8 cellular contexts compared by ENCODE assay signal in genomic region chr3:5186089-5186853, GRCh38. TPM values are rescaled to one million over a fixed set of nuclear protein-coding genes. Genes with fewer than 3 reads are reported as not detected.
DNase-seq lines count a peak whose midpoint lies in the region; TF ChIP-seq lines count a peak whose summit lies in the region.

No MANE protein-coding gene starts in this region.

- no peak overlapping the region for H3T11ph ChIP-seq in H9 (ENCODE audit: low read length)

- TF ChIP-seq POLR2A in suprapubic skin (IDR thresholded peaks at IDR 0.05) = no peak

- peaks cover 5% of the 10 kb centered on the region for H3K27me3 Mint-ChIP-seq in H9 (ENCODE audit: low read depth)

- H3K18ac ChIP-seq in H9 (ENCODE audit: insufficient read length, low read depth, low read length) = no peak overlapping the region

- H3K56ac ChIP-seq in H9 (ENCODE audit: insufficient read length, low read depth, low read length) = no peak overlapping the region

- peaks cover 5% of the 10 kb centered on the region; the same call in 1 of the 2 replicates for H3K79me2 ChIP-seq in H9 (ENCODE audit: insufficient read depth, low read length)

- H3K23me2 ChIP-seq in H9 (ENCODE audit: insufficient read length, low read depth, low read length, poor library complexity, severe bottlenecking) = peaks cover 10% of the 10 kb centered on the region

- no peak overlapping the region for H3K27ac Mint-ChIP-seq in H9

- peaks cover 24 to 33% of the 10 kb centered on the region in 2 experiments for H3K4me1 Mint-ChIP-seq in H9

- H3K27me3 ChIP-seq in H9 (ENCODE audit: insufficient read depth, low read length) (no peaks in the 10 kb centered on the region), suprapubic skin (no peaks in the 10 kb centered on the region)

- no peak overlapping the region for H4K91ac ChIP-seq in H9 (ENCODE audit: insufficient read length, low read depth, low read length)

- H3K9ac ChIP-seq in H9 (ENCODE audit: extremely low read depth, insufficient read length, low read length) = no peak overlapping the region

- peaks cover 5 to 9% (median 5%) of the 10 kb centered on the region in 3 experiments for H3K36me3 Mint-ChIP-seq in H9 (ENCODE audit: insufficient read depth in 1 of 3, low read depth in 3 of 3)

- H2AFZ ChIP-seq in H9 (ENCODE audit: low read length) = no peak overlapping the region

- no peaks in the 10 kb centered on the region for H4K20me1 ChIP-seq in H9 (ENCODE audit: control insufficient read depth, insufficient read depth, insufficient read length)

- no peak overlapping the region for H2BK5ac ChIP-seq in H9 (ENCODE audit: insufficient read length, low read length)

- H4K8ac ChIP-seq in H9 (replicated peaks; ENCODE audit: insufficient read length, low read depth, low read length) = no peak overlapping the region

- H3K4me1 ChIP-seq in H9 (ENCODE audit: insufficient read depth, low read length) (0 out of 2 replicates have a peak, but pooled peaks cover 6% of the 10 kb centered on the region), suprapubic skin (peaks cover 29% of the 10 kb centered on the region)

- H3K9me3 Mint-ChIP-seq in H9 = no peaks in the 10 kb centered on the region

- peaks cover 21% of the 10 kb centered on the region for H3K36me3 ChIP-seq in suprapubic skin

- H3K4ac ChIP-seq in H9 (ENCODE audit: low read depth, low read length) = no peak overlapping the region

- H3K23ac ChIP-seq in H9 (ENCODE audit: insufficient read length, low read depth, low read length) = no peak overlapping the region

- DNase-seq in GM12865 (ENCODE audit: low read depth) (peak; percentile 75), H9 (no peak), SIG-M5 treated with dmso at 0.1 percent for 504 hours (lab: John Stamatoyannopoulos, UW; ENCODE audit: unreplicated experiment) (peak; percentile 99), fibroblast of mammary gland (ENCODE audit: low read depth) (no peak), suprapubic skin (ENCODE audit: low spot score in 2 of 2) (no peak), activated gamma-delta T cell (lab: John Stamatoyannopoulos, UW) (no peak), NCI-H128 (lab: John Stamatoyannopoulos, UW; ENCODE audit: unreplicated experiment) (no peak), NCI-H510A (lab: John Stamatoyannopoulos, UW) (no peak)

- peak overlapping the region; percentile 96 for H3K4me2 ChIP-seq in H9 (ENCODE audit: insufficient read depth, insufficient read length, low read length)

- H2AK5ac ChIP-seq in H9 (ENCODE audit: insufficient read length, low read length) = no peak overlapping the region

- no peak overlapping the region for H3K14ac ChIP-seq in H9 (ENCODE audit: insufficient read depth, low read length)

- no peaks in the 10 kb centered on the region for H3K79me1 ChIP-seq in H9 (ENCODE audit: insufficient read depth, low read depth, low read length, poor library complexity, severe bottlenecking)

- H2BK120ac ChIP-seq in H9 (ENCODE audit: low read depth, low read length, poor library complexity, severe bottlenecking) = no peak overlapping the region

- H3K9me3 ChIP-seq in H9 (ENCODE audit: control insufficient read depth, low read depth, low read length) (no peaks in the 10 kb centered on the region), suprapubic skin (no peaks in the 10 kb centered on the region)

- H4K5ac ChIP-seq in H9 (ENCODE audit: insufficient read length, low read depth, low read length) = no peak overlapping the region

- no peak for TF ChIP-seq EP300 in suprapubic skin (IDR thresholded peaks at IDR 0.05)

- TF ChIP-seq CTCF in GM12865 (IDR thresholded peaks at IDR 0.05; ENCODE audit: insufficient read depth, low read depth, low read length, missing control alignments) (no peak), H9 (conservative IDR thresholded peaks at IDR 0.05) (no peak), fibroblast of mammary gland (conservative IDR thresholded peaks at IDR 0.05; ENCODE audit: control insufficient read depth, insufficient read depth, low read depth, low read length) (no peak), suprapubic skin (IDR thresholded peaks at IDR 0.05) (no peak)

- no peak overlapping the region for H2BK15ac ChIP-seq in H9 (ENCODE audit: low read depth, low read length)

- H3K27ac ChIP-seq in H9 (ENCODE audit: insufficient read length, low read depth, low read length) (no peak overlapping the region), suprapubic skin (no peak overlapping the region)

- H2BK12ac ChIP-seq in H9 (ENCODE audit: insufficient read length, low read depth, low read length) = no peak overlapping the region

- WGBS in H9 (ENCODE audit: extremely low coverage, insufficient read length, low lambda C conversion rate) = no CpG with 5 or more reads among the region's 6 CpGs
- 62% methylated on average over 6 of the region's 6 CpGs for WGBS in suprapubic skin

- H2BK20ac ChIP-seq in H9 (ENCODE audit: low read depth, low read length, poor library complexity, severe bottlenecking) = no peak overlapping the region

- H3K4me3 Mint-ChIP-seq in H9 = peak overlapping the region; percentile 88 to 90

- peak overlapping the region; percentile 94 for H3K4me3 ChIP-seq in GM12865 (ENCODE audit: low read depth, low read length)
- peak overlapping the region; percentile 61 for H3K4me3 ChIP-seq in fibroblast of mammary gland (ENCODE audit: control insufficient read depth, low read depth, low read length)
- H3K4me3 ChIP-seq in suprapubic skin = peak overlapping the region; percentile 74

RNA-seq across cellular contexts. Expression of gene EDEM1, which starts 1.2 kb away (rescaled TPM):
- total RNA-seq in H9 (2021) (11.6 and 11.7 TPM in 2 replicates), suprapubic skin (100 to 1,000 TPM in 1 of 4 donors, 10 to 100 TPM in 3; 48.1 to 127 (median 56.3) TPM)

Comparison
In these comparisons a context has a peak if more than half of its experiments do, and no peak if none do; other contexts are left out.
1. DNase-seq: peak in GM12865 (single experiment) and SIG-M5 treated with dmso at 0.1 percent for 504 hours (single experiment); none in H9 (single experiment), fibroblast of mammary gland (single experiment), suprapubic skin (0 of 2), activated gamma-delta T cell (single experiment), NCI-H128 (single experiment) and NCI-H510A (single experiment).
2. Peak in every context shown above with its lines, with median percentiles within 50 percentile points of each other: H3K4me3 ChIP-seq.